In the genomic region with DNA sequence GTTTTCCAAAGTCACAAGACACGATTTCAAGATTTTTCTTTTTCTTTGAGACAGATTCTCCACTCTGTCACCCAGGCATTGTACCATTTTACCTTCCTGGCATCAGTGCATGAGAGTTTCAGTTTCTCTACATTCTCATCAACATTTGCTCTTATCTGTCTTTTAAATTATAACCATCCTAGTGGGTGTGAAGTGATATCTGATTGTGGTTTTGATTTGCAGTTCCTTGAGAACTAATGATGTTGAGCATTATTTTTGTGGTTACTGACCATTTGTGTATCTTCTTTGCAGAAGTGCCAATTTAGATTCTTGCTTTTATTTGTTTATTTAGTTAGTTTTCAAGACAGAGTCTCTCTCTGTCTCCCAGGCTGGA, we compare ENCODE assay signal across 17 cellular contexts. TPM values are rescaled to one million over a fixed set of nuclear protein-coding genes. Genes with fewer than 3 reads are reported as not detected.
DNase-seq lines count a peak whose midpoint lies in the region; TF ChIP-seq lines count a peak whose summit lies in the region.
"Had no signal": no experiment of that assay in that cellular context is flagged by ENCODE, and none has a peak within 500 bp of the region (broad histone marks: within the 10 kb centered on the region; RNA-seq: fewer than 3 reads in every experiment).

No MANE protein-coding gene starts in this region.

- H3K27me3 Mint-ChIP-seq in activated CD4-positive, alpha-beta T cell treated with anti-CD3 and anti-CD28 coated beads, Interleukin-2, amount 10 ng/mL, durations not matched to agents 7 days and 5 days = peaks cover 4% of the 10 kb centered on the region
- no peaks in the 10 kb centered on the region for H3K27me3 Mint-ChIP-seq in activated CD4-positive, alpha-beta memory T cell treated with anti-CD3 and anti-CD28 coated beads, Interleukin-2, amount 10 ng/mL, durations not matched to agents 7 days and 5 days

- H3K4me1 Mint-ChIP-seq in activated CD4-positive, alpha-beta T cell treated with anti-CD3 and anti-CD28 coated beads, Interleukin-2, amount 10 ng/mL, durations not matched to agents 7 days and 5 days = peaks cover 44% of the 10 kb centered on the region
- peaks cover 52% of the 10 kb centered on the region for H3K4me1 Mint-ChIP-seq in activated CD4-positive, alpha-beta memory T cell treated with anti-CD3 and anti-CD28 coated beads, Interleukin-2, amount 10 ng/mL, durations not matched to agents 7 days and 5 days

- peaks cover 6% of the 10 kb centered on the region for H3K9me3 Mint-ChIP-seq in activated CD4-positive, alpha-beta T cell treated with anti-CD3 and anti-CD28 coated beads, Interleukin-2, amount 10 ng/mL, durations not matched to agents 7 days and 5 days
- H3K9me3 Mint-ChIP-seq in activated CD4-positive, alpha-beta memory T cell treated with anti-CD3 and anti-CD28 coated beads, Interleukin-2, amount 10 ng/mL, durations not matched to agents 7 days and 5 days = no peaks in the 10 kb centered on the region
- H3K9me3 Mint-ChIP-seq: naive B cell had no signal

- peaks cover 5% of the 10 kb centered on the region for H3K36me3 Mint-ChIP-seq in activated CD4-positive, alpha-beta T cell treated with anti-CD3 and anti-CD28 coated beads, Interleukin-2, amount 10 ng/mL, durations not matched to agents 7 days and 5 days (ENCODE audit: low read depth)
- peaks cover 2% of the 10 kb centered on the region for H3K36me3 Mint-ChIP-seq in activated CD4-positive, alpha-beta memory T cell treated with anti-CD3 and anti-CD28 coated beads, Interleukin-2, amount 10 ng/mL, durations not matched to agents 7 days and 5 days (ENCODE audit: low read depth)
- H3K36me3 Mint-ChIP-seq: naive B cell had no signal

- no peak overlapping the region for H3K4me3 Mint-ChIP-seq in activated CD4-positive, alpha-beta T cell treated with anti-CD3 and anti-CD28 coated beads, Interleukin-2, amount 10 ng/mL, durations not matched to agents 7 days and 5 days
- H3K4me3 Mint-ChIP-seq in activated CD4-positive, alpha-beta memory T cell treated with anti-CD3 and anti-CD28 coated beads, Interleukin-2, amount 10 ng/mL, durations not matched to agents 7 days and 5 days = peak overlapping the region; percentile 33
- H3K4me3 Mint-ChIP-seq: naive B cell had no signal

- CTCF ChIA-PET in activated CD4-positive, alpha-beta T cell treated with anti-CD3 and anti-CD28 coated beads, Interleukin-2, amount 10 ng/mL, durations not matched to agents 7 days and 5 days (lab: Charles Lee) = no interaction called here
- CTCF ChIA-PET in activated CD4-positive, alpha-beta memory T cell treated with anti-CD3 and anti-CD28 coated beads, Interleukin-2, amount 10 ng/mL, durations not matched to agents 7 days and 5 days (lab: Charles Lee) = interaction anchor here (2.6 kb wide), 1 partner anchor 23 kb away, joined by 10 read pairs; no protein-coding TSS in a partner anchor
- CTCF ChIA-PET in RWPE1 (lab: Yijun Ruan, JAX) = no interaction called here

- TF ChIP-seq CTCF in RWPE1 (conservative IDR thresholded peaks at IDR 0.05; ENCODE audit: low read depth) = no peak

- DNase-seq in activated CD4-positive, alpha-beta T cell treated with anti-CD3 and anti-CD28 coated beads, Interleukin-2, amount 10 ng/mL, durations not matched to agents 7 days and 5 days = no peak
- DNase-seq in activated CD4-positive, alpha-beta T cell treated with anti-CD3 and anti-CD28 coated beads, Interleukin-2, amount 50 U/mL, for 4 hours = no peak
- DNase-seq in EH (ENCODE audit: low read depth) (peak; percentile 33), epithelial cell of prostate (ENCODE audit: low read depth, low spot score) (no peak), RWPE1 (ENCODE audit: low spot score) (no peak), retina (no peak)
- no peak for DNase-seq in activated CD4-positive, alpha-beta memory T cell treated with anti-CD3 and anti-CD28 coated beads, Interleukin-2, amount 10 ng/mL, durations not matched to agents 7 days and 5 days
- DNase-seq in activated effector memory CD4-positive, alpha-beta T cell treated with anti-CD3 and anti-CD28 coated beads, Interleukin-2, amount 50 U/mL, for 16 hours = no peak
- DNase-seq: activated effector memory CD4-positive, alpha-beta T cell treated with Interleukin-2 at 50 U/mL for 16 hours; cerebellar nuclear complex; naive B cell; NCI-H1417; right cardiac atrium; RPMI8226 had no signal

- H3K27ac ChIP-seq in epithelial cell of prostate (peak overlapping the region; percentile 68), RWPE1 (no peak overlapping the region)
- H3K27ac ChIP-seq: vagina had no signal

- POLR2A ChIA-PET in activated CD4-positive, alpha-beta T cell treated with anti-CD3 and anti-CD28 coated beads, Interleukin-2, amount 10 ng/mL, durations not matched to agents 7 days and 5 days (lab: Charles Lee) = no interaction called here
- POLR2A ChIA-PET in activated CD4-positive, alpha-beta memory T cell treated with anti-CD3 and anti-CD28 coated beads, Interleukin-2, amount 10 ng/mL, durations not matched to agents 7 days and 5 days (lab: Charles Lee) = interaction anchor here (1.2 to 4.6 kb wide), 3 partner anchors 13 to 48 kb away, joined by 3 to 55 read pairs (median 11); partner anchors contain the start of gene ST6GAL1
- POLR2A ChIA-PET in RWPE1 (lab: Yijun Ruan, JAX; ENCODE audit: low non-redundant PET) = no interaction called here

- H3K27ac Mint-ChIP-seq in activated CD4-positive, alpha-beta T cell treated with anti-CD3 and anti-CD28 coated beads, Interleukin-2, amount 10 ng/mL, durations not matched to agents 7 days and 5 days = peak overlapping the region; percentile 26
- H3K27ac Mint-ChIP-seq in activated CD4-positive, alpha-beta memory T cell treated with anti-CD3 and anti-CD28 coated beads, Interleukin-2, amount 10 ng/mL, durations not matched to agents 7 days and 5 days = peak overlapping the region; percentile 85
- H3K27ac Mint-ChIP-seq: naive B cell had no signal

RNA-seq across cellular contexts. Expression of gene ADIPOQ, which starts 41.2 kb away (rescaled TPM):
- total RNA-seq in activated CD4-positive, alpha-beta T cell treated with anti-CD3 and anti-CD28 coated beads, Interleukin-2, amount 10 ng/mL, durations not matched to agents 7 days and 5 days = not detected
- total RNA-seq in activated CD4-positive, alpha-beta memory T cell treated with anti-CD3 and anti-CD28 coated beads, Interleukin-2, amount 10 ng/mL, durations not matched to agents 7 days and 5 days = not detected
- total RNA-seq: kidney epithelial cell, osteocyte had no signal

RNA-seq across cellular contexts. Expression of gene ST6GAL1, which starts 46.7 kb away (rescaled TPM):
- total RNA-seq in activated CD4-positive, alpha-beta T cell treated with anti-CD3 and anti-CD28 coated beads, Interleukin-2, amount 10 ng/mL, durations not matched to agents 7 days and 5 days = 100 to 1,000 TPM; 145 to 183 TPM
- 100 to 1,000 TPM; 116 to 128 TPM for total RNA-seq in activated CD4-positive, alpha-beta memory T cell treated with anti-CD3 and anti-CD28 coated beads, Interleukin-2, amount 10 ng/mL, durations not matched to agents 7 days and 5 days
